11 cellular contexts compared by ENCODE assay signal in genomic region chr9:120655005-120655622, GRCh38. TPM values are rescaled to one million over a fixed set of nuclear protein-coding genes. Genes with fewer than 3 reads are reported as not detected.
DNase-seq lines count a peak whose midpoint lies in the region; ATAC-seq and TF ChIP-seq lines count a peak whose summit lies in the region.
"Had no signal": no experiment of that assay in that cellular context is flagged by ENCODE, and none has a peak within 500 bp of the region (broad histone marks: within the 10 kb centered on the region; RNA-seq: fewer than 3 reads in every experiment).

No MANE protein-coding gene starts in this region.

- no peak overlapping the region for H3K4me3 ChIP-seq in kidney epithelial cell (ENCODE audit: low read depth, low read length)

- POLR2A ChIA-PET in RWPE1 (lab: Yijun Ruan, JAX; ENCODE audit: low non-redundant PET), result no interaction called here

- ATAC-seq in GM18498 (IDR thresholded peaks at IDR 0.05; ENCODE audit: unreplicated experiment), result peak; percentile 75
- peak; percentile 68 for ATAC-seq in HG02623 (IDR thresholded peaks at IDR 0.05; ENCODE audit: unreplicated experiment)
- no peak for ATAC-seq in GM21737 (IDR thresholded peaks at IDR 0.05; ENCODE audit: unreplicated experiment)
- ATAC-seq in left ventricle myocardium superior, result no peak

- H3K27ac ChIP-seq in RWPE1, result no peak overlapping the region

- TF ChIP-seq CTCF in RWPE1 (conservative IDR thresholded peaks at IDR 0.05; ENCODE audit: low read depth) (no peak), kidney epithelial cell (IDR thresholded peaks at IDR 0.05; ENCODE audit: insufficient read depth, low read length, poor library complexity, severe bottlenecking) (no peak)

- intact Hi-C loops in left ventricle myocardium superior (cut with micrococcal nuclease), result no loop called here

- no peaks in the 10 kb centered on the region for H3K27me3 ChIP-seq in kidney epithelial cell (ENCODE audit: control insufficient read depth, insufficient read depth, low read length)

- DNase-seq in RWPE1 (ENCODE audit: low spot score) (peak; percentile 68), kidney epithelial cell (ENCODE audit: low read depth) (peak; percentile 37), T-helper 1 cell (no peak), left ventricle myocardium superior (no peak), HuH-7.5 (ENCODE audit: low spot score) (no peak)
- DNase-seq: head of caudate nucleus, NCI-H2171 treated with DMSO at 0.1 percent for 48 hours, T-helper 9 cell had no signal

- H3K36me3 ChIP-seq in kidney epithelial cell (ENCODE audit: control insufficient read depth, insufficient read depth, low read length), result no peaks in the 10 kb centered on the region

- CTCF ChIA-PET in RWPE1 (lab: Yijun Ruan, JAX), result no interaction called here

RNA-seq across cellular contexts. Expression of gene MEGF9, which starts 59.2 kb away (rescaled TPM):
- total RNA-seq in kidney epithelial cell (10.0 and 11.1 TPM in 2 replicates), left ventricle myocardium superior (32.8 TPM)

Comparison
In these comparisons a context has a peak if more than half of its experiments do, and no peak if none do; other contexts are left out.
1. ATAC-seq: peak in GM18498 (single experiment) and HG02623 (single experiment); none in GM21737 (single experiment) and left ventricle myocardium superior (single experiment).
2. DNase-seq: peak in RWPE1 (single experiment) and kidney epithelial cell (single experiment); none in T-helper 1 cell (0 of 5), left ventricle myocardium superior (single experiment) and HuH-7.5 (single experiment).